9 cellular contexts compared by ENCODE assay signal in the genomic region with DNA sequence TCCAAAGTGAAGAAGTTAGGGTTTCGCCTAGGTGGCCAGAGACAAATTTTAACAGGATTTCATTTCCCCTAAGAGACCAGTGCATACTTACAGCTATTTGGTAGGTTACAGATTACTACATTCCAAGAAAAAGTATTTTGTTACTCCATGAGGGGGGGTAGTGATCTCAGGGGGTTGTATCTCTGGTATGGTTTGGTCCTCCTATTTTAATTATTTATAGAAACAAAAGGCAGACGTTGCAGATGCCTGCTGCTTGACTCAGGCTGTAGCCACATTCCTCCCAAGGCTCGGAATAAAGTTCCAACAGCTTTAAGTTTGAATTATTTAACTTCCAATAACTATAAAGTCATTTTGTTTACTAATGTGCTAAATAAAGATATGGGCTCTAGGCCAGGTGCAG. TPM values are rescaled to one million over a fixed set of nuclear protein-coding genes. Genes with fewer than 3 reads are reported as not detected.
DNase-seq lines count a peak whose midpoint lies in the region; ATAC-seq and TF ChIP-seq lines count a peak whose summit lies in the region.
"Had no signal": no experiment of that assay in that cellular context is flagged by ENCODE, and none has a peak within 500 bp of the region (broad histone marks: within the 10 kb centered on the region; RNA-seq: fewer than 3 reads in every experiment).

No MANE protein-coding gene starts in this region.

- no peak for TF ChIP-seq EP300 in sigmoid colon (IDR thresholded peaks at IDR 0.05)

- peak; percentile 27 for TF ChIP-seq CTCF in fibroblast of mammary gland (conservative IDR thresholded peaks at IDR 0.05; ENCODE audit: control insufficient read depth, insufficient read depth, low read depth, low read length)
- no peak for TF ChIP-seq CTCF in sigmoid colon (IDR thresholded peaks at IDR 0.05)

- H3K4me1 ChIP-seq in SJSA1 (replicated peaks), result peaks cover 32% of the 10 kb centered on the region
- H3K4me1 ChIP-seq in sigmoid colon, result peaks cover 0 to 26% (median 18%) of the 10 kb centered on the region in 4 donors

- no peaks in the 10 kb centered on the region for H3K9me3 ChIP-seq in SJSA1 (replicated peaks)
- no peaks in the 10 kb centered on the region for H3K9me3 ChIP-seq in sigmoid colon

- DNase-seq in DMS 273 (lab: John Stamatoyannopoulos, UW; ENCODE audit: unreplicated experiment), result peak; percentile 33
- no peak for DNase-seq in DMS 273 treated with DMSO at 0.1 percent for 48 hours (lab: John Stamatoyannopoulos, UW)
- DNase-seq in SJSA1 (ENCODE audit: low read depth in 1 of 2, low spot score in 2 of 2), result peak; percentile 79 to 94
- peak; percentile 82 for DNase-seq in fibroblast of mammary gland (ENCODE audit: low read depth)
- no peak for DNase-seq in sigmoid colon
- DNase-seq in mucosa of gallbladder (ENCODE audit: low spot score), result no peak

- no peak for TF ChIP-seq POLR2A in sigmoid colon (IDR thresholded peaks at IDR 0.05)

- ATAC-seq in HG02840 (IDR thresholded peaks at IDR 0.05; ENCODE audit: low FRiP score, unreplicated experiment) (no peak), HG02970 (IDR thresholded peaks at IDR 0.05; ENCODE audit: low FRiP score, unreplicated experiment) (no peak)

- H3K27me3 ChIP-seq in SJSA1 (replicated peaks), result no peaks in the 10 kb centered on the region
- H3K27me3 ChIP-seq in sigmoid colon, result no peaks in the 10 kb centered on the region

- H3K4me3 ChIP-seq in SJSA1 (peak overlapping the region; percentile 57), fibroblast of mammary gland (ENCODE audit: control insufficient read depth, low read depth, low read length) (no peak overlapping the region), sigmoid colon (no peak overlapping the region)

- H3K27ac ChIP-seq in SJSA1 (peak overlapping the region; percentile 99), sigmoid colon (peak overlapping the region; percentile 73 to 88 (median 84))
- H3K27ac ChIP-seq: HL-60 had no signal

- intact Hi-C loops in sigmoid colon (cut with DNase I), result no loop called here

- 81 to 82% methylated on average over 3 of the region's 3 CpGs for WGBS in sigmoid colon, 2 donors

- H3K36me3 ChIP-seq in SJSA1 (peaks cover 35% of the 10 kb centered on the region), sigmoid colon (no peaks in the 10 kb centered on the region)

RNA-seq across cellular contexts. Expression of a gene that starts 1.3 kb away (rescaled TPM):
- 99.9 and 119 TPM in 2 replicates for total RNA-seq in SJSA1 (2014; rRNA removed; shearing (Covaris generic))
- total RNA-seq in sigmoid colon (1 to 10 TPM; 3.4 to 6.1 (median 5.3) TPM), mucosa of gallbladder (5.6 TPM)
- polyA plus RNA-seq in sigmoid colon, result 1 to 10 TPM in 2 of 3 donors, under 1 TPM in 1; 0.60 to 5.5 (median 1.2) TPM

RNA-seq across cellular contexts. Expression of a gene that starts 51.4 kb away (rescaled TPM):
- 125 and 198 TPM in 2 replicates for total RNA-seq in SJSA1 (2014; rRNA removed; shearing (Covaris generic))
- 10 to 100 TPM; 25.1 to 44.6 (median 31.3) TPM for total RNA-seq in sigmoid colon
- polyA plus RNA-seq in sigmoid colon, result 10 to 100 TPM; 13.8 to 29.2 (median 19.9) TPM
- 32.2 TPM for total RNA-seq in mucosa of gallbladder

RNA-seq across cellular contexts. Expression of a gene that starts 51.8 kb away (rescaled TPM):
- 26.9 and 30.5 TPM in 2 replicates for total RNA-seq in SJSA1 (2014; rRNA removed; shearing (Covaris generic))
- 10 to 100 TPM; 15.0 to 22.8 (median 17.2) TPM for total RNA-seq in sigmoid colon
- 10 to 100 TPM in 2 of 3 donors, 1 to 10 TPM in 1; 5.8 to 10.8 (median 10.4) TPM for polyA plus RNA-seq in sigmoid colon
- 25.8 TPM for total RNA-seq in mucosa of gallbladder

Comparison
In these comparisons a context has a peak if more than half of its experiments do, and no peak if none do; other contexts are left out.
1. DNase-seq: peak in DMS 273 (single experiment), SJSA1 (2 of 2) and fibroblast of mammary gland (single experiment); none in DMS 273 treated with DMSO at 0.1 percent for 48 hours (single experiment), sigmoid colon (single experiment) and mucosa of gallbladder (single experiment).
2. RNA of a gene that starts 1.3 kb away (total RNA-seq): 99.9 to 119 TPM in SJSA1; 3.4 to 6.1 TPM in sigmoid colon and 5.6 TPM in mucosa of gallbladder (single experiment); every median in the first group is over 10 times any median in the second.